In the genomic region with DNA sequence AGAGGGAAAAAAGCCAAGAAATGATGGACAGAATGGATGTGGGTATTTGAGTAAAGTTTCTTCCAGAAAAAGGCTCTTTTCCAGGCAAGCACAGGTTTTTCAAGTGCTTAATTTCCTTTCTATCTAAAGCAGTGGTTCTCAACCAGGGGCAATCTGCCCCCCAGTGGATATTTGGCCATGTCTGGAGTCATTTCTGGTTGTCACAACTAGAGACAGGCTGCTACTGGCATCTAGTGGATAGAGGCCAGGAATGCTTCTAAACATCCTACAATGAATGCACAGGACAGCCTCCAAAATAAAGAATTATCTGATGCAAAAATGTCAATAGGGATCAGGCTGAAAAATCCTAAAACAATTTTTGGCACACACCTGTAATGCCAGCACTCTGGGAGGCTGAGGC, we compare ENCODE assay signal across 2 cellular contexts.
TF ChIP-seq lines count a peak whose summit lies in the region.

No MANE protein-coding gene starts in this region.

TF ChIP-seq in SK-N-SH treated with all-trans-retinoic acid at 6 μM for 48 hours, 23 proteins besides CTCF, POLR2A, EP300 and RAD21 (continued from another document):
- no peak for TF ChIP-seq PATZ1 (CRISPR knock-in tag; IDR thresholded peaks at IDR 0.05; ENCODE audit: borderline replicate concordance)
- TF ChIP-seq ESRRG (CRISPR knock-in tag; IDR thresholded peaks at IDR 0.05), result no peak
- TF ChIP-seq ISL1 (CRISPR knock-in tag; IDR thresholded peaks at IDR 0.05), result no peak
- TF ChIP-seq GLIS3 (CRISPR knock-in tag; IDR thresholded peaks at IDR 0.05), result no peak
- TF ChIP-seq TCF4 (CRISPR knock-in tag; IDR thresholded peaks at IDR 0.05; ENCODE audit: borderline replicate concordance), result no peak
- no peak for TF ChIP-seq ARNTL (CRISPR knock-in tag; IDR thresholded peaks at IDR 0.05; ENCODE audit: borderline replicate concordance, low read depth)
- TF ChIP-seq TSHZ2 (CRISPR knock-in tag; IDR thresholded peaks at IDR 0.05), result no peak

TF ChIP-seq in SK-N-SH, 30 proteins besides CTCF, POLR2A, EP300 and RAD21 (continued from another document):
- TF ChIP-seq, protein P1, sequence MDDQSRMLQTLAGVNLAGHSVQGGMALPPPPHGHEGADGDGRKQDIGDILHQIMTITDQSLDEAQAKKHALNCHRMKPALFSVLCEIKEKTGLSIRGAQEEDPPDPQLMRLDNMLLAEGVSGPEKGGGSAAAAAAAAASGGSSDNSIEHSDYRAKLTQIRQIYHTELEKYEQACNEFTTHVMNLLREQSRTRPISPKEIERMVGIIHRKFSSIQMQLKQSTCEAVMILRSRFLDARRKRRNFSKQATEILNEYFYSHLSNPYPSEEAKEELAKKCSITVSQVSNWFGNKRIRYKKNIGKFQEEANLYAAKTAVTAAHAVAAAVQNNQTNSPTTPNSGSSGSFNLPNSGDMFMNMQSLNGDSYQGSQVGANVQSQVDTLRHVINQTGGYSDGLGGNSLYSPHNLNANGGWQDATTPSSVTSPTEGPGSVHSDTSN (IDR thresholded peaks at IDR 0.05), result no peak
- no peak for TF ChIP-seq RFX5 (IDR thresholded peaks at IDR 0.05; ENCODE audit: low read length)
TF ChIP-seq in SK-N-SH: peak in this region for 0.
